In genomic region chr5:100758780-100759179, GRCh38 we compare ENCODE assay signal across 23 cellular contexts.
DNase-seq lines count a peak whose midpoint lies in the region; ATAC-seq, FAIRE-seq and TF ChIP-seq lines count a peak whose summit lies in the region.
"Had no signal": no experiment of that assay in that cellular context is flagged by ENCODE, and none has a peak within 500 bp of the region (broad histone marks: within the 10 kb centered on the region; RNA-seq: fewer than 3 reads in every experiment).

No MANE protein-coding gene starts in this region.

- no peaks in the 10 kb centered on the region for H3K79me2 ChIP-seq in PC-3 (ENCODE audit: low read length)
- no peaks in the 10 kb centered on the region for H3K79me2 ChIP-seq in mesendoderm (ENCODE audit: control insufficient read depth, insufficient read depth, low read length)

- POLR2A ChIA-PET in PC-3 (lab: Charles Lee; ENCODE audit: unreplicated experiment) = no interaction called here

- TF ChIP-seq CTCF in PC-3 (conservative IDR thresholded peaks at IDR 0.05; ENCODE audit: low read depth, low read length) (no peak), chondrocyte (IDR thresholded peaks at IDR 0.05) (no peak)

- H2BK5ac ChIP-seq in mesendoderm (ENCODE audit: low read length) = peak overlapping the region; percentile 58

- no peak overlapping the region for H3K27ac Mint-ChIP-seq in stimulated activated naive B cell treated with anti-CD40 and anti-IgM and Interleukin-4, amounts not matched to agents 10 μg/mL and 1 μg/mL and 100 μg/mL, for 72 hours
- no peak overlapping the region for H3K27ac Mint-ChIP-seq in chondrocyte (ENCODE audit: unreplicated experiment)
- H3K27ac Mint-ChIP-seq: B cell, IgD-negative memory B cell, T-cell had no signal

- peak overlapping the region; percentile 72 for H2AK5ac ChIP-seq in mesendoderm (ENCODE audit: low read length)

- no peak overlapping the region for H2AFZ ChIP-seq in PC-3 (ENCODE audit: low read length)

- peak; percentile 15 for DNase-seq in NCI-H1436 treated with DMSO at 0.1 percent for 48 hours (lab: John Stamatoyannopoulos, UW)
- DNase-seq in NCI-H1436 (lab: John Stamatoyannopoulos, UW) = no peak
- no peak for DNase-seq in GM18507 (ENCODE audit: extremely low spot score, insufficient read length, low read depth)
- peak; percentile 32 for DNase-seq in PC-3
- no peak for DNase-seq in mesendoderm
- no peak for DNase-seq in stimulated activated naive B cell treated with anti-CD40 and anti-IgM and Interleukin-4, amounts not matched to agents 10 μg/mL and 1 μg/mL and 100 μg/mL, for 72 hours
- DNase-seq in chondrocyte (ENCODE audit: low spot score) = no peak
- DNase-seq in RPMI8226 = no peak
- DNase-seq: COR-L47; DMS 273 treated with DMSO at 0.1 percent for 48 hours; GDM1; Karpas-422; MM.1S; NCI-H1105; NCI-H187 treated with DMSO at 0.1 percent for 48 hours; NK-92 treated with Interleukin-12 subunit alpha and Interleukin-12 subunit beta, amount 100 ng/mL, for 24 hours; SHP77; SK-N-SH; T-cell had no signal

- H3K27me3 ChIP-seq in PC-3 (ENCODE audit: low read length) = no peaks in the 10 kb centered on the region
- H3K27me3 ChIP-seq in mesendoderm (ENCODE audit: insufficient read depth, low read length, poor library complexity) = no peaks in the 10 kb centered on the region

- no peak overlapping the region for H3K4me3 Mint-ChIP-seq in stimulated activated naive B cell treated with anti-CD40 and anti-IgM and Interleukin-4, amounts not matched to agents 10 μg/mL and 1 μg/mL and 100 μg/mL, for 72 hours
- no peak overlapping the region for H3K4me3 Mint-ChIP-seq in chondrocyte (ENCODE audit: unreplicated experiment)
- H3K4me3 Mint-ChIP-seq: B cell, IgD-negative memory B cell, T-cell had no signal

- no peak overlapping the region for H3K56ac ChIP-seq in mesendoderm (ENCODE audit: low read length)

- H3K9ac ChIP-seq in PC-3 (ENCODE audit: low read length) (no peak overlapping the region), mesendoderm (ENCODE audit: low read length) (no peak overlapping the region)
- H3K9ac ChIP-seq: SK-N-SH had no signal

- H3K9me2 ChIP-seq in PC-3 (replicated peaks; ENCODE audit: low read length) = no peaks in the 10 kb centered on the region
- H3K9me2 ChIP-seq: SK-N-SH had no signal

- H3K23ac ChIP-seq in mesendoderm (ENCODE audit: low read length) = no peak overlapping the region

- H3K9me3 ChIP-seq in PC-3 (ENCODE audit: low read length) = no peaks in the 10 kb centered on the region
- H3K9me3 ChIP-seq: HAP-1, SK-N-SH had no signal

- H3K4me1 Mint-ChIP-seq in stimulated activated naive B cell treated with anti-CD40 and anti-IgM and Interleukin-4, amounts not matched to agents 10 μg/mL and 1 μg/mL and 100 μg/mL, for 72 hours = no peaks in the 10 kb centered on the region
- peaks cover 13% of the 10 kb centered on the region for H3K4me1 Mint-ChIP-seq in chondrocyte (ENCODE audit: low read depth)
- H3K4me1 Mint-ChIP-seq: B cell, IgD-negative memory B cell, T-cell had no signal

- no CpG with 5 or more reads among the region's 1 CpG for WGBS in mesendoderm (ENCODE audit: extremely low coverage, insufficient coverage, low lambda C conversion rate)

- no TSS peak for BruUV-seq in PC-3 (replicated peaks; lab: Mats Ljungman, UMichigan)

- peak overlapping the region; percentile 49 for H2BK120ac ChIP-seq in mesendoderm (ENCODE audit: low read depth, low read length)

- no peaks in the 10 kb centered on the region for H3K36me3 Mint-ChIP-seq in stimulated activated naive B cell treated with anti-CD40 and anti-IgM and Interleukin-4, amounts not matched to agents 10 μg/mL and 1 μg/mL and 100 μg/mL, for 72 hours
- H3K36me3 Mint-ChIP-seq in chondrocyte (ENCODE audit: low read depth) = peaks cover 1% of the 10 kb centered on the region
- H3K36me3 Mint-ChIP-seq: IgD-negative memory B cell, T-cell had no signal

- H3K36me3 ChIP-seq in PC-3 (ENCODE audit: low read depth, low read length) (no peaks in the 10 kb centered on the region), mesendoderm (ENCODE audit: control insufficient read depth, insufficient read depth, low read length) (no peaks in the 10 kb centered on the region)
- H3K36me3 ChIP-seq: HAP-1 had no signal

- peak; percentile 78 for ATAC-seq in PC-3
- ATAC-seq in stimulated activated naive B cell treated with anti-CD40 and anti-IgM and Interleukin-4, amounts not matched to agents 10 μg/mL and 1 μg/mL and 100 μg/mL, for 72 hours (replicated peaks) = no peak
- ATAC-seq: T-cell had no signal

- H3K4me3 ChIP-seq in PC-3 (ENCODE audit: low read length) (no peak overlapping the region), mesendoderm (ENCODE audit: low read length) (no peak overlapping the region)
- H3K4me3 ChIP-seq: HAP-1 had no signal

- H4K8ac ChIP-seq in mesendoderm (ENCODE audit: low read depth, low read length) = no peak overlapping the region

- no peaks in the 10 kb centered on the region for H3K79me1 ChIP-seq in mesendoderm (ENCODE audit: low read length)

- H4K20me1 ChIP-seq in PC-3 (ENCODE audit: low read length) = no peaks in the 10 kb centered on the region

- H3K4me2 ChIP-seq in PC-3 (ENCODE audit: low read length) (no peak overlapping the region), mesendoderm (ENCODE audit: low read length) (no peak overlapping the region)
- H3K4me2 ChIP-seq: SK-N-SH had no signal

- no peaks in the 10 kb centered on the region for H3K27me3 Mint-ChIP-seq in stimulated activated naive B cell treated with anti-CD40 and anti-IgM and Interleukin-4, amounts not matched to agents 10 μg/mL and 1 μg/mL and 100 μg/mL, for 72 hours
- H3K27me3 Mint-ChIP-seq in chondrocyte (ENCODE audit: low read depth) = peaks cover 2% of the 10 kb centered on the region
- H3K27me3 Mint-ChIP-seq: B cell, IgD-negative memory B cell had no signal

- no peak overlapping the region for H4K5ac ChIP-seq in mesendoderm (ENCODE audit: low read length)

- H3K18ac ChIP-seq in mesendoderm (ENCODE audit: low read length) = peak overlapping the region; percentile 44

- peak; percentile 35 for FAIRE-seq in GM18507 (lab: Jason Lieb, UNC)
- FAIRE-seq: RCC 7860 had no signal

- no peak overlapping the region for H3K4ac ChIP-seq in mesendoderm (ENCODE audit: low read depth, low read length)

- CTCF ChIA-PET in PC-3 (lab: Charles Lee) = no interaction called here

- H3K4me1 ChIP-seq in PC-3 (ENCODE audit: insufficient read depth, low read length) = peaks cover 14% of the 10 kb centered on the region
- H3K4me1 ChIP-seq in mesendoderm (ENCODE audit: control insufficient read depth, low read depth, low read length) = peaks cover 7% of the 10 kb centered on the region
- H3K4me1 ChIP-seq: HAP-1 had no signal

- no peaks in the 10 kb centered on the region for H3K9me3 Mint-ChIP-seq in stimulated activated naive B cell treated with anti-CD40 and anti-IgM and Interleukin-4, amounts not matched to agents 10 μg/mL and 1 μg/mL and 100 μg/mL, for 72 hours
- H3K9me3 Mint-ChIP-seq in chondrocyte (ENCODE audit: low read depth) = no peaks in the 10 kb centered on the region
- H3K9me3 Mint-ChIP-seq: IgD-negative memory B cell, T-cell had no signal

- intact Hi-C loops in PC-3 (cut with micrococcal nuclease) = no loop called here

- H3K27ac ChIP-seq in PC-3 (ENCODE audit: low read length) = no peak overlapping the region
- H3K27ac ChIP-seq in mesendoderm (ENCODE audit: low read depth, low read length) = no peak overlapping the region

- no peaks in the 10 kb centered on the region for H3F3A ChIP-seq in PC-3 (ENCODE audit: low read length, unreplicated experiment)

- no peak overlapping the region for H2BK15ac ChIP-seq in mesendoderm (replicated peaks; ENCODE audit: low read depth)

Comparison
In these comparisons a context has a peak if more than half of its experiments do, and no peak if none do; other contexts are left out.
1. DNase-seq: peak in NCI-H1436 treated with DMSO at 0.1 percent for 48 hours (single experiment) and PC-3 (single experiment); none in NCI-H1436 (single experiment), GM18507 (single experiment), mesendoderm (single experiment), stimulated activated naive B cell treated with anti-CD40 and anti-IgM and Interleukin-4, amounts not matched to agents 10 μg/mL and 1 μg/mL and 100 μg/mL, for 72 hours (single experiment), chondrocyte (single experiment) and RPMI8226 (single experiment).